21 cellular contexts compared by ENCODE assay signal in the genomic region with DNA sequence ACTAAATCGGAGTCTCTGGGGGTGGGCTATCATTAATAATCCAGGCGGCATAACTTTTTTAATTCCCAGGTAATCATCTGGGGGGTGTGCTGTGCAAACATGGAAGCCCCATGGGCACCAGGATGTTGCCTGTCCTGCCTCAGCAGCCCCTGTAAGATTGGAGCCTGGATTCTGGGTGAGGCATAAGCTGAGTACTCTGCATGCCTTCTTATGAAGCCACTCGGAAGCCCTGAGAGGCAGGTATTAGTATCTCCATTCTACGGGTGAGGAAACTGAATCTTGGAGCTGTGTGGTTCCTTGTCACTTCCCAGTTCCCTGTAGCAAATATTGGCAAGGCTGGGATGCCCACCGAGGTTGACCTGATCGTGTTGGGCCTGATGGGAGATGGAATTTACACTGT. TPM values are rescaled to one million over a fixed set of nuclear protein-coding genes. Genes with fewer than 3 reads are reported as not detected.
"Had no signal": no experiment of that assay in that cellular context is flagged by ENCODE, and none has a peak within 500 bp of the region (broad histone marks: within the 10 kb centered on the region; RNA-seq: fewer than 3 reads in every experiment).

No MANE protein-coding gene starts in this region.

- H3K27ac ChIP-seq: foreskin keratinocyte, parathyroid adenoma, right lobe of liver, uterus had no signal

- H3K9me3 ChIP-seq: right lobe of liver, tibial nerve, uterus had no signal

- H2AFZ ChIP-seq: parathyroid adenoma had no signal

- H3K4me1 ChIP-seq: right lobe of liver had no signal

- ATAC-seq: left ventricle myocardium superior, right lobe of liver had no signal

- DNase-seq: activated CD4-positive, alpha-beta memory T cell treated with anti-CD3 and anti-CD28 coated beads for 36 hours; activated CD4-positive, alpha-beta T cell treated with anti-CD3 and anti-CD28 coated beads for 48 hours; activated gamma-delta T cell treated with Interleukin-2 at 50 U/mL for 16 hours; activated T-cell treated with anti-CD3 and anti-CD28 coated beads, Interleukin-2, amount 50 U/mL, for 1 hour; anterior cingulate cortex; effector CD4-positive, alpha-beta T cell; erythroblast; left ventricle myocardium superior; nephron progenitor cell; right lobe of liver; stimulated activated CD4-positive, alpha-beta T cell treated with anti-CD3 and anti-CD28 coated beads, Interleukin-1b, Interleukin-23, amount 100 ng/mL, for 48 hours; uterus had no signal

- H3K36me3 ChIP-seq: right lobe of liver, tibial nerve, uterus had no signal

- H3K79me2 ChIP-seq: parathyroid adenoma had no signal

- H3K27me3 ChIP-seq: foreskin keratinocyte, right lobe of liver, tibial nerve, uterus had no signal

- H3K4me3 ChIP-seq: right lobe of liver, skin epidermis, tibial nerve, uterus had no signal

RNA-seq across cellular contexts. Expression of gene OPN4, which starts 7.4 kb away (rescaled TPM):
- total RNA-seq: activated CD4-positive, alpha-beta memory T cell treated with anti-CD3 and anti-CD28 coated beads for 36 hours; cardiac septum; foreskin keratinocyte; glomerular endothelial cell; myocyte; pulmonary artery endothelial cell; right lobe of liver; T-helper 2 cell treated with Interferon-gamma antibody and Interleukin-4, amounts not matched to agents 100 ng/mL and 5 ng/mL, for 36 hours; uterus had no signal
- polyA plus RNA-seq: foreskin keratinocyte had no signal

RNA-seq across cellular contexts. Expression of gene LDB3, which starts 21.4 kb away (rescaled TPM):
- total RNA-seq: foreskin keratinocyte, glomerular endothelial cell, pulmonary artery endothelial cell had no signal
- polyA plus RNA-seq: foreskin keratinocyte had no signal
